Comparison of ENCODE assay signal across 15 cellular contexts in the genomic region with DNA sequence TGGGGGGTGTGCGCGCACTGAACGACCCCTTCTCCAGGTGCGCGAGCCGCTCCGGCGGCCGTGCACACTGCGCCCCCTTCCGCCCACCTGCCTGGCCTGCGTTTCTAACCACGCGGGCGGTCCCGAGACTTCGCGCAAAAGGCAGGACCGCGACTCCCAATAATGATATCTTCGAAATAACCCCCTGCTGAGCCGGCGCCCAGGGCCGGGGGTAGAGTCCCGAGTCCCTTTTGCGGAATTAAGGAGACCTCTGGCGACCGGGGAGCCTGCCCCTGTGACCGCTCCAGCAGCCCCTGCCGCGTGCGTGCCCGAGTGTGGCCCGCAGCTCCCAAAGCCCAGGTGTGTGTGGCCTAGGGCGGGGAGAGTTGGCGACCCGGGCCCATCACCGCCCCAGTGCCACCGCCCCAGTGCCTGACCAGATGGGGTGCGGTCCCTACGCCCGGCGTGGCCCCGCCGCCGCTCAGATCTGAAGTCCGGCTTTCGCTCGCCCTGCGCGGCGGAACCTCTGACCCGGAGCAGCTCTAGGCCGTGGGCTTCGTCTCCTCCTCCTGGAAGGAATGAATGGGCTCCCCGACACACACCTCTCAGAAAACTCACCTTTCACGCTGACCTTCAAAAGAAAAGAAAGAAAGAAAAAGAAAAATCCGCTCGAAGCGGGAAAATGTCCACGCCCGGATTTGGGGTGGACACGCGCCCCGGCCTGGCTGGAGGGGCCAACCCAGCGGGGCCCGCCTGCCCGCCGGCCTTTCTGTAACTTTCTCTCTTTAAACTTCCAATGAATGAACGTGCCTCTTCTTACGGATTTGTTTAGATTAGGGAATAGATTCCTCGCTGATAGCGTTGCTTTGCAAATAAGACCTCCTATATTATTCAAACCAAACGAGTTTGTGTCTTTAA. TPM values are rescaled to one million over a fixed set of nuclear protein-coding genes. Genes with fewer than 3 reads are reported as not detected.
DNase-seq lines count a peak whose midpoint lies in the region; ATAC-seq and TF ChIP-seq lines count a peak whose summit lies in the region.
"Had no signal": no experiment of that assay in that cellular context is flagged by ENCODE, and none has a peak within 500 bp of the region (broad histone marks: within the 10 kb centered on the region; RNA-seq: fewer than 3 reads in every experiment).

No MANE protein-coding gene starts in this region.

- H3K27ac Mint-ChIP-seq in endodermal cell = no peak overlapping the region
- peak overlapping the region in 2 of 9 donors; percentile 18 to 33 for H3K27ac Mint-ChIP-seq in naive thymus-derived CD4-positive, alpha-beta T cell
- H3K27ac Mint-ChIP-seq: CD8-positive, alpha-beta memory T cell; natural killer cell had no signal

- H3K36me3 ChIP-seq in GM06990 (ENCODE audit: control insufficient read depth, insufficient read depth, low read length) (no peaks in the 10 kb centered on the region), endodermal cell (ENCODE audit: control insufficient read depth, insufficient read depth, low read length) (no peaks in the 10 kb centered on the region)
- no peaks in the 10 kb centered on the region for H3K36me3 ChIP-seq in naive thymus-derived CD4-positive, alpha-beta T cell (ENCODE audit: control insufficient read depth in 2 of 3, insufficient read depth in 3 of 3, low read length in 3 of 3)

- peaks cover 98% of the 10 kb centered on the region for H3K27me3 Mint-ChIP-seq in endodermal cell (ENCODE audit: insufficient read depth)
- peaks cover 77 to 94% (median 80%) of the 10 kb centered on the region in 5 donors for H3K27me3 Mint-ChIP-seq in naive thymus-derived CD4-positive, alpha-beta T cell

- no peak overlapping the region for H3K27ac ChIP-seq in endodermal cell (ENCODE audit: low read depth, low read length)
- no peak overlapping the region for H3K27ac ChIP-seq in naive thymus-derived CD4-positive, alpha-beta T cell (ENCODE audit: low read depth, low read length)

- peaks cover 19% of the 10 kb centered on the region for H3K4me1 Mint-ChIP-seq in endodermal cell
- peaks cover 0 to 34% (median 24%) of the 10 kb centered on the region in 7 donors for H3K4me1 Mint-ChIP-seq in naive thymus-derived CD4-positive, alpha-beta T cell

- 2 to 3% methylated on average over 17 to 74 of the region's 74 CpGs for WGBS in endodermal cell (ENCODE audit: insufficient coverage in 1 of 2, insufficient read length in 1 of 2), 2 experiments

- H3K4me3 ChIP-seq in GM06990 (replicated peaks; ENCODE audit: low read depth, low read length) (no peak overlapping the region), endodermal cell (ENCODE audit: low read length) (peak overlapping the region; percentile 57)
- H3K4me3 ChIP-seq in naive thymus-derived CD4-positive, alpha-beta T cell (ENCODE audit: low read length) = no peak overlapping the region

- POLR2A ChIA-PET in HEK293T (lab: Yijun Ruan, JAX) = interaction anchor here (2.5 kb wide), 1 partner anchor 8 kb away, joined by 9 read pairs; no protein-coding TSS in a partner anchor
- POLR2A ChIA-PET in naive thymus-derived CD4-positive, alpha-beta T cell (lab: Charles Lee) = no interaction called here

- no peaks in the 10 kb centered on the region for H3K9me3 Mint-ChIP-seq in endodermal cell
- H3K9me3 Mint-ChIP-seq in naive thymus-derived CD4-positive, alpha-beta T cell = peaks cover 0 to 27% (median 0%) of the 10 kb centered on the region in 11 donors
- H3K9me3 Mint-ChIP-seq: activated naive CD4-positive, alpha-beta T cell treated with anti-CD3 and anti-CD28 coated beads, Interleukin-2, amount 50 U/mL, for 24 hours; natural killer cell had no signal

- ATAC-seq in naive thymus-derived CD4-positive, alpha-beta T cell = no peak
- no peak for ATAC-seq in GM19351 (IDR thresholded peaks at IDR 0.05; ENCODE audit: unreplicated experiment)
- ATAC-seq: activated CD4-positive, CD25-positive, alpha-beta regulatory T cell treated with anti-CD3 and anti-CD28 coated beads, Interleukin-2, amount 50 U/mL, for 24 hours; natural killer cell; Right ventricle myocardium inferior had no signal

- no peaks in the 10 kb centered on the region for H3K4me1 ChIP-seq in endodermal cell (ENCODE audit: control insufficient read depth, insufficient read depth, low read length)
- peaks cover 0 to 7% of the 10 kb centered on the region in 2 donors for H3K4me1 ChIP-seq in naive thymus-derived CD4-positive, alpha-beta T cell (ENCODE audit: control insufficient read depth in 2 of 2, insufficient read depth in 2 of 2, low read length in 2 of 2)

- no peak overlapping the region for H3K9ac ChIP-seq in endodermal cell (ENCODE audit: extremely low read depth, low read length, poor library complexity, severe bottlenecking)

- peak; percentile 12 for TF ChIP-seq CTCF in GM06990 (IDR thresholded peaks at IDR 0.05; ENCODE audit: insufficient read depth, low read length, poor library complexity, severe bottlenecking)
- TF ChIP-seq CTCF in endodermal cell (conservative IDR thresholded peaks at IDR 0.05) = peak; percentile 86

- H3K27me3 ChIP-seq in GM06990 (replicated peaks; ENCODE audit: control insufficient read depth, insufficient read depth, low read length) = peaks cover 5% of the 10 kb centered on the region
- peaks cover 100% of the 10 kb centered on the region for H3K27me3 ChIP-seq in endodermal cell (ENCODE audit: control insufficient read depth, insufficient read depth, low read length, poor library complexity, severe bottlenecking)
- peaks cover 0 to 47% of the 10 kb centered on the region in 2 donors for H3K27me3 ChIP-seq in naive thymus-derived CD4-positive, alpha-beta T cell (ENCODE audit: control insufficient read depth in 2 of 2, insufficient read depth in 2 of 2, low read length in 2 of 2)

- intact Hi-C loops in naive thymus-derived CD4-positive, alpha-beta T cell (cut with micrococcal nuclease) = loop anchor here in 1 of 2 donors (5.0 kb wide), 1 partner anchor 106 kb away; no protein-coding TSS in a partner anchor

- H3K36me3 Mint-ChIP-seq in endodermal cell (ENCODE audit: low read depth) = no peaks in the 10 kb centered on the region
- H3K36me3 Mint-ChIP-seq in naive thymus-derived CD4-positive, alpha-beta T cell = peaks cover 0 to 8% (median 0%) of the 10 kb centered on the region in 5 donors
- H3K36me3 Mint-ChIP-seq: activated naive CD4-positive, alpha-beta T cell treated with anti-CD3 and anti-CD28 coated beads, Interleukin-2, amount 50 U/mL, for 24 hours; CD8-positive, alpha-beta memory T cell; natural killer cell had no signal

- DNase-seq in GM06990 (ENCODE audit: extremely low read depth, insufficient read length) (no peak), HEK293T (ENCODE audit: extremely low spot score) (no peak), endodermal cell (peak; percentile 84), NCI-H2227 treated with DMSO at 0.1 percent for 48 hours (lab: John Stamatoyannopoulos, UW) (no peak), cerebellar nuclear complex (lab: John Stamatoyannopoulos, UW) (no peak)
- DNase-seq in naive thymus-derived CD4-positive, alpha-beta T cell = no peak
- DNase-seq in activated effector memory CD4-positive, alpha-beta T cell treated with anti-CD3 and anti-CD28 coated beads, Interleukin-2, amount 50 U/mL, for 16 hours = no peak
- DNase-seq: CD8-positive, alpha-beta memory T cell; effector CD8-positive, alpha-beta T cell; natural killer cell; NCI-H226 had no signal

- CTCF ChIA-PET in HEK293T (lab: Yijun Ruan, JAX) = no interaction called here
- CTCF ChIA-PET in naive thymus-derived CD4-positive, alpha-beta T cell (lab: Charles Lee) = no interaction called here

- peak overlapping the region; percentile 33 for H3K4me3 Mint-ChIP-seq in endodermal cell
- H3K4me3 Mint-ChIP-seq in naive thymus-derived CD4-positive, alpha-beta T cell = peak overlapping the region in 6 of 10 donors; percentile 4 to 63 (median 39)
- H3K4me3 Mint-ChIP-seq: activated naive CD4-positive, alpha-beta T cell treated with anti-CD3 and anti-CD28 coated beads, Interleukin-2, amount 50 U/mL, for 24 hours had no signal

- H3K9me3 ChIP-seq in endodermal cell (ENCODE audit: control insufficient read depth, low read length) = no peaks in the 10 kb centered on the region
- no peaks in the 10 kb centered on the region for H3K9me3 ChIP-seq in naive thymus-derived CD4-positive, alpha-beta T cell (ENCODE audit: control insufficient read depth in 2 of 3, low read length in 3 of 3)

TF ChIP-seq in HEK293T, 16 proteins besides CTCF, POLR2A, EP300 and RAD21:
- TF ChIP-seq FOXM1 (IDR thresholded peaks at IDR 0.05; ENCODE audit: borderline replicate concordance) = no peak
- TF ChIP-seq ZNF384 (IDR thresholded peaks at IDR 0.05) = no peak
- TF ChIP-seq L3MBTL2 (conservative IDR thresholded peaks at IDR 0.05) = peak; percentile 47
- TF ChIP-seq FOXA1 (IDR thresholded peaks at IDR 0.05) = no peak

RNA-seq across cellular contexts. Expression of gene SIM2, which starts 5.5 kb away (rescaled TPM):
- not detected for total RNA-seq in endodermal cell
- polyA plus RNA-seq in endodermal cell (2013, experiment 1 of 2) = not detected
- 0.04 TPM for polyA plus RNA-seq in endodermal cell (2013, experiment 2 of 2)
- under 1 TPM in 1 of 5 experiments, not detected in 4; 0.12 TPM for total RNA-seq in naive thymus-derived CD4-positive, alpha-beta T cell
- not detected for polyA plus RNA-seq in naive thymus-derived CD4-positive, alpha-beta T cell
- total RNA-seq: CD8-positive, alpha-beta memory T cell; natural killer cell; Right ventricle myocardium inferior had no signal
